9 cellular contexts compared by ENCODE assay signal in the genomic region with DNA sequence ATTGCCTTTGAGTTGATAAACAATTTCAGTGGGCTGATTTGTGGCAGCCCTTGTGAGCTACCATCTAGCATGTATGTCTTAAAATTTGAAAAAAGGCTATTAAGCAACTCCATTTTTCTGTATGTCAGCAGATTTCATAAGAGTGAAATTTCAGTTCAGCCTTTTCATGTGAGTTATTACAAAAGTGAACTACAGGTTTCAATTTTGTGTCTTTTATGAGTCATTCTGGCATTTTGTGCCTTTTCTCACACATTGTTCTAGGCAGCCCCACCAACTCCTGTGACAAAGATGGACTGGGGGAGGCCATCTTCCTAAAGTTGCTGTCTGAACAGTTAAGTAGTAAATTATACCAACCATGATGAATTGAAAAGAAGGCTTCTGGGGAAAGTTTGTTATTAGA. TPM values are rescaled to one million over a fixed set of nuclear protein-coding genes. Genes with fewer than 3 reads are reported as not detected.
DNase-seq lines count a peak whose midpoint lies in the region; ATAC-seq and TF ChIP-seq lines count a peak whose summit lies in the region.
"Had no signal": no experiment of that assay in that cellular context is flagged by ENCODE, and none has a peak within 500 bp of the region (broad histone marks: within the 10 kb centered on the region; RNA-seq: fewer than 3 reads in every experiment).

No MANE protein-coding gene starts in this region.

- H3K18ac ChIP-seq in mesendoderm (ENCODE audit: low read length) = no peak overlapping the region

- DNase-seq in activated CD8-positive, alpha-beta memory T cell treated with anti-CD3 and anti-CD28 coated beads, Interleukin-2, amount 10 ng/mL, durations not matched to agents 7 days and 5 days = peak; percentile 64
- DNase-seq in activated CD8-positive, alpha-beta memory T cell treated with anti-CD3 and anti-CD28 coated beads, Interleukin-2, amount 50 U/mL, for 4 hours = no peak
- DNase-seq in activated naive CD4-positive, alpha-beta T cell treated with anti-CD3 and anti-CD28 coated beads, Interleukin-2, amount 50 U/mL, for 72 hours (ENCODE audit: low spot score in 2 of 2) = peak in 1 of 2 donors; percentile 43
- peak; percentile 46 for DNase-seq in stimulated activated CD4-positive, alpha-beta T cell treated with anti-CD3 and anti-CD28 coated beads, Interleukin-4, amount 100 ng/mL, for 24 hours
- DNase-seq in testis (no peak), kidney tubule cell (ENCODE audit: low spot score) (no peak), mesendoderm (no peak)
- DNase-seq: right cardiac atrium had no signal

- H3K9me3 ChIP-seq in testis = no peaks in the 10 kb centered on the region

- ATAC-seq in activated CD8-positive, alpha-beta memory T cell treated with anti-CD3 and anti-CD28 coated beads, Interleukin-2, amount 10 ng/mL, durations not matched to agents 7 days and 5 days = peak; percentile 63
- ATAC-seq in HG03095 (IDR thresholded peaks at IDR 0.05; ENCODE audit: unreplicated experiment) = peak; percentile 61
- peak; percentile 75 to 83 for ATAC-seq in activated naive CD4-positive, alpha-beta T cell treated with anti-CD3 and anti-CD28 coated beads, Interleukin-2, amount 50 U/mL, for 72 hours
- ATAC-seq: right cardiac atrium had no signal

- H2AK5ac ChIP-seq in mesendoderm (ENCODE audit: low read length) = no peak overlapping the region

- H3K4me2 ChIP-seq in mesendoderm (ENCODE audit: low read length) = no peak overlapping the region

- H3K36me3 ChIP-seq in testis (ENCODE audit: low read depth, missing control alignments) (no peaks in the 10 kb centered on the region), mesendoderm (ENCODE audit: control insufficient read depth, insufficient read depth, low read length) (no peaks in the 10 kb centered on the region)

- no peak overlapping the region for H2BK5ac ChIP-seq in mesendoderm (ENCODE audit: low read length)

- H3K56ac ChIP-seq in mesendoderm (ENCODE audit: low read length) = no peak overlapping the region

- H3K27ac Mint-ChIP-seq in activated CD8-positive, alpha-beta memory T cell treated with anti-CD3 and anti-CD28 coated beads, Interleukin-2, amount 10 ng/mL, durations not matched to agents 7 days and 5 days = peak overlapping the region; percentile 66
- H3K27ac Mint-ChIP-seq in activated naive CD4-positive, alpha-beta T cell treated with anti-CD3 and anti-CD28 coated beads, Interleukin-2, amount 50 U/mL, for 72 hours = no peak overlapping the region

- H3K4me1 Mint-ChIP-seq in activated CD8-positive, alpha-beta memory T cell treated with anti-CD3 and anti-CD28 coated beads, Interleukin-2, amount 10 ng/mL, durations not matched to agents 7 days and 5 days = peaks cover 60% of the 10 kb centered on the region

- intact Hi-C loops in testis (cut with DNase I; ENCODE audit: low total_unique reads) = no loop called here

- no peak overlapping the region for H2BK15ac ChIP-seq in mesendoderm (replicated peaks; ENCODE audit: low read depth)

- H2BK120ac ChIP-seq in mesendoderm (ENCODE audit: low read depth, low read length) = no peak overlapping the region

- H3K36me3 Mint-ChIP-seq in activated CD8-positive, alpha-beta memory T cell treated with anti-CD3 and anti-CD28 coated beads, Interleukin-2, amount 10 ng/mL, durations not matched to agents 7 days and 5 days = peaks cover 15% of the 10 kb centered on the region
- H3K36me3 Mint-ChIP-seq in activated naive CD4-positive, alpha-beta T cell treated with anti-CD3 and anti-CD28 coated beads, Interleukin-2, amount 50 U/mL, for 72 hours = no peaks in the 10 kb centered on the region

- TF ChIP-seq CTCF in testis (IDR thresholded peaks at IDR 0.05) = no peak

- no peaks in the 10 kb centered on the region for H3K9me3 Mint-ChIP-seq in activated CD8-positive, alpha-beta memory T cell treated with anti-CD3 and anti-CD28 coated beads, Interleukin-2, amount 10 ng/mL, durations not matched to agents 7 days and 5 days (ENCODE audit: low read depth)
- H3K9me3 Mint-ChIP-seq in activated naive CD4-positive, alpha-beta T cell treated with anti-CD3 and anti-CD28 coated beads, Interleukin-2, amount 50 U/mL, for 72 hours = no peaks in the 10 kb centered on the region

- H4K5ac ChIP-seq in mesendoderm (ENCODE audit: low read length) = no peak overlapping the region

- H3K27me3 ChIP-seq in testis (no peaks in the 10 kb centered on the region), mesendoderm (ENCODE audit: insufficient read depth, low read length, poor library complexity) (no peaks in the 10 kb centered on the region)

- TF ChIP-seq POLR2A in testis (IDR thresholded peaks at IDR 0.05) = no peak

- no peak overlapping the region for H3K9ac ChIP-seq in mesendoderm (ENCODE audit: low read length)

- H3K27ac ChIP-seq in testis (no peak overlapping the region), mesendoderm (ENCODE audit: low read depth, low read length) (no peak overlapping the region)

- peaks cover 24% of the 10 kb centered on the region for H3K79me1 ChIP-seq in mesendoderm (ENCODE audit: low read length)

- peaks cover 61% of the 10 kb centered on the region for H3K79me2 ChIP-seq in mesendoderm (ENCODE audit: control insufficient read depth, insufficient read depth, low read length)

- H3K27me3 Mint-ChIP-seq in activated CD8-positive, alpha-beta memory T cell treated with anti-CD3 and anti-CD28 coated beads, Interleukin-2, amount 10 ng/mL, durations not matched to agents 7 days and 5 days = no peaks in the 10 kb centered on the region

- H3K4me3 ChIP-seq in testis (no peak overlapping the region), mesendoderm (ENCODE audit: low read length) (no peak overlapping the region)

- CTCF ChIA-PET in activated CD8-positive, alpha-beta memory T cell treated with anti-CD3 and anti-CD28 coated beads, Interleukin-2, amount 10 ng/mL, durations not matched to agents 7 days and 5 days (lab: Charles Lee) = interaction anchor here (0.7 to 10.7 kb wide), 5 partner anchors 18 to 218 kb away, joined by 3 to 294 read pairs (median 4); no protein-coding TSS in a partner anchor

- H4K8ac ChIP-seq in mesendoderm (ENCODE audit: low read depth, low read length) = no peak overlapping the region

- peaks cover 32% of the 10 kb centered on the region for H3K4me1 ChIP-seq in testis
- H3K4me1 ChIP-seq in mesendoderm (ENCODE audit: control insufficient read depth, low read depth, low read length) = no peaks in the 10 kb centered on the region

- no peak overlapping the region for H3K4ac ChIP-seq in mesendoderm (ENCODE audit: low read depth, low read length)

- H3K4me3 Mint-ChIP-seq in activated CD8-positive, alpha-beta memory T cell treated with anti-CD3 and anti-CD28 coated beads, Interleukin-2, amount 10 ng/mL, durations not matched to agents 7 days and 5 days = peak overlapping the region; percentile 1

- H3K23ac ChIP-seq in mesendoderm (ENCODE audit: low read length) = no peak overlapping the region

RNA-seq across cellular contexts. Expression of a gene that starts 52.1 kb away (rescaled TPM):
- total RNA-seq in activated CD8-positive, alpha-beta memory T cell treated with anti-CD3 and anti-CD28 coated beads, Interleukin-2, amount 10 ng/mL, durations not matched to agents 7 days and 5 days = 100 to 1,000 TPM in 1 of 2 experiments, 10 to 100 TPM in 1; 90.9 to 117 TPM
- total RNA-seq in activated naive CD4-positive, alpha-beta T cell treated with anti-CD3 and anti-CD28 coated beads, Interleukin-2, amount 50 U/mL, for 72 hours = 100 to 1,000 TPM in 1 of 2 donors, 10 to 100 TPM in 1; 82.7 to 129 TPM
- total RNA-seq in testis = 100 to 1,000 TPM; 101 to 108 TPM
- 53.6 TPM for polyA plus RNA-seq in testis (ENCODE audit: insufficient read depth, low read depth, low replicate concordance)
- polyA plus RNA-seq in mesendoderm (2013, experiment 1 of 2) = 157 TPM
- 159 TPM for polyA plus RNA-seq in mesendoderm (2013, experiment 2 of 2)

Comparison
In these comparisons a context has a peak if more than half of its experiments do, and no peak if none do; other contexts are left out.
1. DNase-seq: peak in activated CD8-positive, alpha-beta memory T cell treated with anti-CD3 and anti-CD28 coated beads, Interleukin-2, amount 10 ng/mL, durations not matched to agents 7 days and 5 days (single experiment) and stimulated activated CD4-positive, alpha-beta T cell treated with anti-CD3 and anti-CD28 coated beads, Interleukin-4, amount 100 ng/mL, for 24 hours (single experiment); none in activated CD8-positive, alpha-beta memory T cell treated with anti-CD3 and anti-CD28 coated beads, Interleukin-2, amount 50 U/mL, for 4 hours (single experiment), testis (single experiment), kidney tubule cell (single experiment) and mesendoderm (single experiment).
2. Peak in every context shown above with its lines, with median percentiles within 50 percentile points of each other: ATAC-seq.